Comparison of ENCODE assay signal across 19 cellular contexts in the genomic region with DNA sequence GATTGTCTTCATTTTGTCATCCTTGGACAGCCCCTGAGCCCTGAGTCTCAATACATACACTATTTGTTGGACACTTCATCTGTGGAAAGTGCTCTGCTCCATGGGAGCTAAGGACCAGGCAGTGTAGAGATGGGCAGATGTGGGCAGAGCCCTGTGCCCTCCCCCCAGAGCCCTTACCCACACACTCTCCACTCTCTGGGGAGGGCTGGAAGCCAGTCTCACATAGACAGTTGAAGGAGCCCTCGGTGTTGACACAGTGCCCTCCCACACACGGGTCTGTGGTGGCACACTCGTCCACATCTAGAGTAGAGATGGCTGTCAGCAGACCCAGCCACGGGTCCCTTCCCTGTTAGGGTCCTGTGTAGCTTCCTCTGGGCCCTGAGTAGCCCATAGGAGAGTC.
"Had no signal": no experiment of that assay in that cellular context is flagged by ENCODE, and none has a peak within 500 bp of the region (broad histone marks: within the 10 kb centered on the region; RNA-seq: fewer than 3 reads in every experiment).

No MANE protein-coding gene starts in this region.

- H3K36me3 Mint-ChIP-seq: activated naive CD8-positive, alpha-beta T cell treated with anti-CD3 and anti-CD28 coated beads for 36 hours had no signal

- DNase-seq: activated CD4-positive, alpha-beta T cell treated with anti-CD3 and anti-CD28 coated beads for 1 hour; activated CD8-positive, alpha-beta memory T cell treated with anti-CD3 and anti-CD28 coated beads for 24 hours; activated CD8-positive, alpha-beta memory T cell treated with anti-CD3 and anti-CD28 coated beads, Interleukin-2, amount 50 U/mL, for 48 hours; activated gamma-delta T cell treated with Interleukin-2 at 50 U/mL for 16 hours; activated naive CD8-positive, alpha-beta T cell treated with anti-CD3 and anti-CD28 coated beads for 36 hours; amniotic stem cell; body of pancreas; kidney glomerular epithelial cell; naive thymus-derived CD8-positive, alpha-beta T cell; stimulated activated CD4-positive, alpha-beta T cell treated with anti-CD3 and anti-CD28 coated beads, Interleukin-12 subunit alpha, Interleukin-12 subunit beta, amount 100 ng/mL, for 4 hours; stimulated activated CD4-positive, alpha-beta T cell treated with anti-CD3 and anti-CD28 coated beads, Interleukin-1b, Interleukin-23, amount 100 ng/mL, for 48 hours; stimulated activated naive CD4-positive, alpha-beta T cell treated with Interleukin-2 at 50 U/mL for 16 hours; transverse colon had no signal

- H3K4me1 ChIP-seq: body of pancreas, transverse colon, vagina had no signal

- H3K27ac Mint-ChIP-seq: activated naive CD8-positive, alpha-beta T cell treated with anti-CD3 and anti-CD28 coated beads for 36 hours; activated T-helper 1 cell treated with anti-CD3 and anti-CD28 coated beads, Interleukin-12 subunit alpha, Interleukin-12 subunit beta, Interleukin-2, Interleukin-4 antibody, amounts not matched to agents 30 ng/mL and 10 ng/mL and 1 ng/mL, durations not matched to agents 14 hours and 24 hours and 36 hours had no signal

- H3K4me3 ChIP-seq: body of pancreas, coronary artery, gastroesophageal sphincter, heart left ventricle, transverse colon, vagina had no signal

- H3K36me3 ChIP-seq: transverse colon, WERI-Rb-1 had no signal

- H3K27ac ChIP-seq: body of pancreas, gastroesophageal sphincter, heart left ventricle, transverse colon, vagina, WERI-Rb-1 had no signal

- H3K9me3 Mint-ChIP-seq: activated naive CD8-positive, alpha-beta T cell treated with anti-CD3 and anti-CD28 coated beads for 36 hours; activated T-helper 1 cell treated with anti-CD3 and anti-CD28 coated beads, Interleukin-12 subunit alpha, Interleukin-12 subunit beta, Interleukin-2, Interleukin-4 antibody, amounts not matched to agents 30 ng/mL and 10 ng/mL and 1 ng/mL, durations not matched to agents 14 hours and 24 hours and 36 hours had no signal

- H3K27me3 ChIP-seq: body of pancreas, gastroesophageal sphincter, heart left ventricle, transverse colon, vagina had no signal

- H3K4me3 Mint-ChIP-seq: activated naive CD8-positive, alpha-beta T cell treated with anti-CD3 and anti-CD28 coated beads for 36 hours; activated T-helper 1 cell treated with anti-CD3 and anti-CD28 coated beads, Interleukin-12 subunit alpha, Interleukin-12 subunit beta, Interleukin-2, Interleukin-4 antibody, amounts not matched to agents 30 ng/mL and 10 ng/mL and 1 ng/mL, durations not matched to agents 14 hours and 24 hours and 36 hours; naive thymus-derived CD8-positive, alpha-beta T cell had no signal

- H3K4me1 Mint-ChIP-seq: activated naive CD8-positive, alpha-beta T cell treated with anti-CD3 and anti-CD28 coated beads for 36 hours had no signal

- H3K9me3 ChIP-seq: body of pancreas, gastroesophageal sphincter, heart left ventricle, transverse colon, vagina had no signal
